10 cellular contexts compared by ENCODE assay signal in the genomic region with DNA sequence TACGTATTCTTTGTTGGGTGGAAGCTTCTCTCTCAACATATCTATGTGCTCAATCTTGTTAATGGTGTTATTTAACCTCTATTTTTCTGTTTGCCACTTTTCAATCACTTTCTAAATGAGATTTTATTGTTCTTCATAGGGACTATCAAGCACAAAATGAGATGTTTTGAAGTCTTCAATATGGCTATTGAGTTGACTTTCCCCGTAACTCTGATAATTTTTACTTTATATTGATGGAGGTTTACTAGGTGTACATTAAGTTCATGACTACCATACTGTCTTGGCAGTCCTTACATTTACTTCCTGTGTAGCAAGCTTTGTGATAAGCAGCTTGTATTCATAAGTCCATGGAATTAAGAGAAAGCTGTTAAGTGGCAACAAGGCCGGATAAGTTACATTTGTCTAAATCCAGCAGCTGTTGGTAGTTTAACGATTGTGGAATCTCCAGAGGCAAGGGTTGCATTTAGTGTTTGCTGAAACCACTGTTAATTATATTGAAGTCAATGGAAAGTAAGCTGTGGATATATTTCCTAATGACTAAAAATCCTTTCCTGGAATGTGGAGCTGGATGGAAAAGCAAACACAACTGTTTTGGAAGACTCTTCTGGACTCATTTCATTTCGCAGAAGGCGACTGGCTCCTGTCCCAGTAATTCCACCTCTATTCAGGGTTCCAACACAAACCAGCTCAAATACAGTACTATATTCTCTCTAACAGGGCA. TPM values are rescaled to one million over a fixed set of nuclear protein-coding genes. Genes with fewer than 3 reads are reported as not detected.
DNase-seq lines count a peak whose midpoint lies in the region; ATAC-seq and TF ChIP-seq lines count a peak whose summit lies in the region.
"Had no signal": no experiment of that assay in that cellular context is flagged by ENCODE, and none has a peak within 500 bp of the region (broad histone marks: within the 10 kb centered on the region; RNA-seq: fewer than 3 reads in every experiment).

No MANE protein-coding gene starts in this region.

- H3K4me3 Mint-ChIP-seq in brain: peak overlapping the region in 1 of 5 experiments; percentile 18

- H3K36me3 Mint-ChIP-seq in brain: peaks cover 27% of the 10 kb centered on the region

- H3K36me3 ChIP-seq in left lung (no peaks in the 10 kb centered on the region), transverse colon (no peaks in the 10 kb centered on the region)
- H3K36me3 ChIP-seq: esophagus squamous epithelium had no signal

- intact Hi-C loops in left lung (cut with DNase I) (no loop called here), transverse colon (cut with DNase I; ENCODE audit: low total_unique reads) (no loop called here)

- no peaks in the 10 kb centered on the region for H3K9me3 Mint-ChIP-seq in brain

- H3K27me3 Mint-ChIP-seq in brain: peaks cover 4% of the 10 kb centered on the region

- in situ Hi-C loops in transverse colon (cut with MboI; ENCODE audit: low pct_ligation_motif_present in 1 of 4, low pct_unique_long_range_greater_than_20kb in 1 of 4, low sequenced_read_pairs in 3 of 4): no loop called here

- DNase-seq in NCI-H2171 treated with DMSO at 0.1 percent for 48 hours (lab: John Stamatoyannopoulos, UW) (peak; percentile 57), left lung (no peak), transverse colon (no peak), middle frontal gyrus (ENCODE audit: extremely low spot score, low spot score) (no peak), NCI-H1436 (lab: John Stamatoyannopoulos, UW) (no peak)
- DNase-seq: amniotic stem cell, esophagus squamous epithelium, T-helper 1 cell had no signal

- peaks cover 52% of the 10 kb centered on the region for H3K4me1 Mint-ChIP-seq in brain

- H3K4me3 ChIP-seq in left lung (no peak overlapping the region), transverse colon (no peak overlapping the region)
- H3K4me3 ChIP-seq: esophagus squamous epithelium had no signal

- no peak for TF ChIP-seq EP300 in transverse colon (IDR thresholded peaks at IDR 0.05; ENCODE audit: low read depth)

- ATAC-seq in left lung (peak; percentile 71), GM18867 (IDR thresholded peaks at IDR 0.05; ENCODE audit: unreplicated experiment) (no peak)

- H3K27ac ChIP-seq in left lung: peak overlapping the region; percentile 30 to 41
- H3K27ac ChIP-seq in transverse colon: peak overlapping the region in 3 of 4 donors; percentile 10 to 35 (median 22)

- H3K4me1 ChIP-seq in left lung (peaks cover 13 to 31% of the 10 kb centered on the region in 2 donors), transverse colon (peaks cover 3 to 16% (median 6%) of the 10 kb centered on the region in 4 donors)

- no peak for TF ChIP-seq POLR2A in transverse colon (IDR thresholded peaks at IDR 0.05)

- TF ChIP-seq CTCF in brain (conservative IDR thresholded peaks at IDR 0.05): no peak
- TF ChIP-seq CTCF in left lung (IDR thresholded peaks at IDR 0.05): no peak
- no peak for TF ChIP-seq CTCF in transverse colon (IDR thresholded peaks at IDR 0.05)

- H3K9me3 ChIP-seq in left lung: no peaks in the 10 kb centered on the region
- H3K9me3 ChIP-seq in transverse colon: no peaks in the 10 kb centered on the region
- H3K9me3 ChIP-seq: esophagus squamous epithelium had no signal

- H3K27ac Mint-ChIP-seq in brain: peak overlapping the region in 4 of 5 experiments; percentile 2 to 57 (median 25)

- WGBS in transverse colon (ENCODE audit: low coverage in 1 of 2), 2 donors: 65 to 71% methylated on average over 6 of the region's 6 CpGs

- H3K27me3 ChIP-seq in left lung (no peaks in the 10 kb centered on the region), transverse colon (no peaks in the 10 kb centered on the region)
- H3K27me3 ChIP-seq: esophagus squamous epithelium had no signal

RNA-seq across cellular contexts. Expression of a gene that starts 57.3 kb away (rescaled TPM):
- polyA plus RNA-seq in brain (ENCODE audit: insufficient read depth, low read depth, low replicate concordance): 92.4 TPM
- 10 to 100 TPM; 35.7 to 38.9 TPM for total RNA-seq in left lung
- 10 to 100 TPM in 3 of 4 donors, 1 to 10 TPM in 1; 8.2 to 14.9 (median 12.5) TPM for total RNA-seq in transverse colon
